ENCODE assay signal across 20 cellular contexts in the genomic region with DNA sequence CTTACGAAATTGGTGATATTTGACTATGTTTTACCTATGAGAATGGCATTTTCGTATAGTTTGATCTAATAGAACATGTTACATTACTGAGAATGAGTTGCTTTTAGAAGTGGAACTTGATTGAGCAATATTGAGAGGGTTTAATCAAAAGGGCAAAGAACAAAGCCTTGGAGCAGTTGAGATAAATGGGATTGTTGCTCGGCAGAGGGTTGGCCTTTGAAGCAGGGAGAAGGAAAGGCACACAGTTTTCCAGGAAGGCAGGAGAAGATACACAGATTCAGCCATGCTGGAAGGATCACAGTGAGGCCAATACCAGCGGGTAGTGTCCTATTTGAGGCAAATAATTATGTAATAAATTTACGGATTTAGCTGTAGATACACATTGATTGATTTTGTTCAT. TPM values are rescaled to one million over a fixed set of nuclear protein-coding genes. Genes with fewer than 3 reads are reported as not detected.
DNase-seq lines count a peak whose midpoint lies in the region; ATAC-seq, FAIRE-seq and TF ChIP-seq lines count a peak whose summit lies in the region.
"Had no signal": no experiment of that assay in that cellular context is flagged by ENCODE, and none has a peak within 500 bp of the region (broad histone marks: within the 10 kb centered on the region; RNA-seq: fewer than 3 reads in every experiment).

No MANE protein-coding gene starts in this region.

- H3K36me3 ChIP-seq in liver (ENCODE audit: control insufficient read depth in 4 of 4, insufficient read depth in 3 of 4, low read depth in 1 of 4, low read length in 3 of 4) (peaks cover 0 to 2% (median 0%) of the 10 kb centered on the region in 4 donors), small intestine (ENCODE audit: control insufficient read depth in 2 of 2, insufficient read depth in 2 of 2, low read length in 2 of 2) (no peaks in the 10 kb centered on the region), gastrocnemius medialis (no peaks in the 10 kb centered on the region)
- H3K36me3 ChIP-seq: HAP-1, Peyer's patch had no signal

- no peaks in the 10 kb centered on the region for H3K27me3 Mint-ChIP-seq in central memory CD8-positive, alpha-beta T cell
- H3K27me3 Mint-ChIP-seq: B cell had no signal

- H3K4me1 Mint-ChIP-seq in central memory CD8-positive, alpha-beta T cell: peaks cover 70% of the 10 kb centered on the region

- TF ChIP-seq RAD21 in liver (IDR thresholded peaks at IDR 0.05): peak; percentile 39 to 52

- H3K4me3 ChIP-seq in liver (ENCODE audit: low read depth in 1 of 3, low read length in 3 of 3): no peak overlapping the region
- no peak overlapping the region for H3K4me3 ChIP-seq in small intestine (ENCODE audit: low read depth in 1 of 2, low read length in 2 of 2)
- H3K4me3 ChIP-seq in gastrocnemius medialis: no peak overlapping the region
- H3K4me3 ChIP-seq: A549, HAP-1, Peyer's patch had no signal

- intact Hi-C loops in gastrocnemius medialis (cut with DNase I; ENCODE audit: low total_unique reads): no loop called here

- 36% methylated on average over 5 of the region's 5 CpGs for WGBS in liver
- WGBS in small intestine, 3 donors: 13 to 66% (median 43%) methylated on average over 5 of the region's 5 CpGs

- H3K9me3 Mint-ChIP-seq in central memory CD8-positive, alpha-beta T cell: no peaks in the 10 kb centered on the region

- H3K4me3 Mint-ChIP-seq in central memory CD8-positive, alpha-beta T cell: no peak overlapping the region
- H3K4me3 Mint-ChIP-seq: B cell had no signal

- ATAC-seq in central memory CD8-positive, alpha-beta T cell (replicated peaks; ENCODE audit: extremely low read depth, poor library complexity, severe bottlenecking): no peak
- ATAC-seq in gastrocnemius medialis: no peak
- ATAC-seq: A549, SK-N-SH treated with all-trans-retinoic acid at 6 μM for 48 hours had no signal

- TF ChIP-seq CTCF in liver (IDR thresholded peaks at IDR 0.05; ENCODE audit: low read depth, low read length, missing input control): no peak
- no peak for TF ChIP-seq CTCF in gastrocnemius medialis (IDR thresholded peaks at IDR 0.05 in 4 of 5, conservative IDR thresholded peaks at IDR 0.05 in 1 of 5)

- TF ChIP-seq POLR2A in H54 (IDR thresholded peaks at IDR 0.05; ENCODE audit: low read depth, low read length) (no peak), gastrocnemius medialis (IDR thresholded peaks at IDR 0.05) (no peak)

- FAIRE-seq in H54 (lab: Jason Lieb, UNC) (peak; percentile 43), small intestine (lab: Jason Lieb, UNC) (peak; percentile 30)
- FAIRE-seq: A549 had no signal

- H3K27me3 ChIP-seq in liver (ENCODE audit: control insufficient read depth in 4 of 4, insufficient read depth in 4 of 4, low read length in 3 of 4) (no peaks in the 10 kb centered on the region), small intestine (ENCODE audit: control insufficient read depth in 2 of 2, insufficient read depth in 2 of 2, low read length in 2 of 2) (no peaks in the 10 kb centered on the region), gastrocnemius medialis (no peaks in the 10 kb centered on the region)
- H3K27me3 ChIP-seq: Peyer's patch had no signal

- DNase-seq in H54 (ENCODE audit: insufficient read length, low spot score) (no peak), small intestine (peak; percentile 93), mucosa of gallbladder (ENCODE audit: low spot score) (no peak), gastrocnemius medialis (no peak), KG1 (lab: John Stamatoyannopoulos, UW) (no peak)
- DNase-seq in central memory CD8-positive, alpha-beta T cell (ENCODE audit: low spot score in 2 of 2): no peak
- DNase-seq: DMS79 treated with DMSO at 0.1 percent for 48 hours, NCI-H1105, NCI-H2081, NCI-H2171, NCI-H345, NCI-H524, NCI-H774 had no signal

- H3K9me3 ChIP-seq in liver (ENCODE audit: control insufficient read depth in 4 of 4, low read length in 3 of 4): no peaks in the 10 kb centered on the region
- H3K9me3 ChIP-seq in small intestine (ENCODE audit: control insufficient read depth, low read depth): no peaks in the 10 kb centered on the region
- no peaks in the 10 kb centered on the region for H3K9me3 ChIP-seq in gastrocnemius medialis
- H3K9me3 ChIP-seq: A549, HAP-1, Peyer's patch had no signal

- in situ Hi-C loops in gastrocnemius medialis (cut with MboI; ENCODE audit: low sequenced_read_pairs in 4 of 4): no loop called here

- H3K27ac ChIP-seq in liver (ENCODE audit: low read depth in 1 of 2, low read length in 2 of 2): no peak overlapping the region
- peak overlapping the region in 1 of 2 donors; percentile 42 for H3K27ac ChIP-seq in small intestine (ENCODE audit: low read depth in 1 of 2, low read length in 1 of 2)
- peak overlapping the region in 1 of 4 donors; percentile 14 for H3K27ac ChIP-seq in gastrocnemius medialis
- H3K27ac ChIP-seq: A549, KMS-11 had no signal

- no peak overlapping the region for H3K9ac ChIP-seq in liver (ENCODE audit: low read depth in 1 of 2, low read length in 2 of 2)
- H3K9ac ChIP-seq: KMS-11 had no signal

- peak overlapping the region; percentile 4 for H3K27ac Mint-ChIP-seq in central memory CD8-positive, alpha-beta T cell (ENCODE audit: low read depth)
- H3K27ac Mint-ChIP-seq: B cell had no signal

- peaks cover 14% of the 10 kb centered on the region for H3K36me3 Mint-ChIP-seq in central memory CD8-positive, alpha-beta T cell (ENCODE audit: insufficient read depth)

- H3K4me1 ChIP-seq in liver (ENCODE audit: control insufficient read depth in 4 of 4, insufficient read depth in 4 of 4, low read length in 3 of 4) (peaks cover 19 to 51% (median 34%) of the 10 kb centered on the region in 4 donors), small intestine (ENCODE audit: control insufficient read depth in 2 of 2, insufficient read depth in 1 of 2, low read depth in 1 of 2, low read length in 1 of 2) (peaks cover 7 to 21% of the 10 kb centered on the region in 2 donors), gastrocnemius medialis (peaks cover 37 to 47% of the 10 kb centered on the region in 2 donors)
- H3K4me1 ChIP-seq: A549, HAP-1 had no signal

TF ChIP-seq in liver, 16 proteins besides CTCF, POLR2A, EP300 and RAD21 (continues in another document):
- TF ChIP-seq, protein P1, sequence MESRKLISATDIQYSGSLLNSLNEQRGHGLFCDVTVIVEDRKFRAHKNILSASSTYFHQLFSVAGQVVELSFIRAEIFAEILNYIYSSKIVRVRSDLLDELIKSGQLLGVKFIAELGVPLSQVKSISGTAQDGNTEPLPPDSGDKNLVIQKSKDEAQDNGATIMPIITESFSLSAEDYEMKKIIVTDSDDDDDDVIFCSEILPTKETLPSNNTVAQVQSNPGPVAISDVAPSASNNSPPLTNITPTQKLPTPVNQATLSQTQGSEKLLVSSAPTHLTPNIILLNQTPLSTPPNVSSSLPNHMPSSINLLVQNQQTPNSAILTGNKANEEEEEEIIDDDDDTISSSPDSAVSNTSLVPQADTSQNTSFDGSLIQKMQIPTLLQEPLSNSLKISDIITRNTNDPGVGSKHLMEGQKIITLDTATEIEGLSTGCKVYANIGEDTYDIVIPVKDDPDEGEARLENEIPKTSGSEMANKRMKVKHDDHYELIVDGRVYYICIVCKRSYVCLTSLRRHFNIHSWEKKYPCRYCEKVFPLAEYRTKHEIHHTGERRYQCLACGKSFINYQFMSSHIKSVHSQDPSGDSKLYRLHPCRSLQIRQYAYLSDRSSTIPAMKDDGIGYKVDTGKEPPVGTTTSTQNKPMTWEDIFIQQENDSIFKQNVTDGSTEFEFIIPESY (IDR thresholded peaks at IDR 0.05): peak; percentile 76
- peak; percentile 87 for TF ChIP-seq YY1 (IDR thresholded peaks at IDR 0.05)
- peak; percentile 56 for TF ChIP-seq FOXA1 (IDR thresholded peaks at IDR 0.05)
- peak; percentile 73 for TF ChIP-seq HNF4G (IDR thresholded peaks at IDR 0.05)
- TF ChIP-seq RXRA (IDR thresholded peaks at IDR 0.05): peak; percentile 81 to 88
- peak; percentile 76 for TF ChIP-seq REST (IDR thresholded peaks at IDR 0.05)
- peak in 1 of 2 donors; percentile 44 for TF ChIP-seq EGR1 (IDR thresholded peaks at IDR 0.05; ENCODE audit: low read depth in 2 of 2)
- peak; percentile 58 for TF ChIP-seq SP1 (IDR thresholded peaks at IDR 0.05)
- TF ChIP-seq NR2F2 (IDR thresholded peaks at IDR 0.05): peak; percentile 13
- no peak for TF ChIP-seq TAF1 (conservative IDR thresholded peaks at IDR 0.05)
- TF ChIP-seq JUND (IDR thresholded peaks at IDR 0.05): peak; percentile 66 to 89
- TF ChIP-seq, protein P2, sequence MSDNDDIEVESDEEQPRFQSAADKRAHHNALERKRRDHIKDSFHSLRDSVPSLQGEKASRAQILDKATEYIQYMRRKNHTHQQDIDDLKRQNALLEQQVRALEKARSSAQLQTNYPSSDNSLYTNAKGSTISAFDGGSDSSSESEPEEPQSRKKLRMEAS (IDR thresholded peaks at IDR 0.05): peak; percentile 83
- TF ChIP-seq GABPA (IDR thresholded peaks at IDR 0.05 in 1 of 2, conservative IDR thresholded peaks at IDR 0.05 in 1 of 2): no peak

RNA-seq across cellular contexts. Expression of gene MAN2A1, which starts 19.5 kb away (rescaled TPM):
- total RNA-seq in liver (10 to 100 TPM; 71.1 to 82.8 TPM), mucosa of gallbladder (105 TPM), gastrocnemius medialis (10 to 100 TPM; 15.0 to 28.6 (median 19.8) TPM)
- polyA plus RNA-seq in liver (10 to 100 TPM; 21.4 to 23.4 TPM), small intestine (10 to 100 TPM; 16.3 to 26.2 (median 17.3) TPM)
